8 cellular contexts compared by ENCODE assay signal in the genomic region with DNA sequence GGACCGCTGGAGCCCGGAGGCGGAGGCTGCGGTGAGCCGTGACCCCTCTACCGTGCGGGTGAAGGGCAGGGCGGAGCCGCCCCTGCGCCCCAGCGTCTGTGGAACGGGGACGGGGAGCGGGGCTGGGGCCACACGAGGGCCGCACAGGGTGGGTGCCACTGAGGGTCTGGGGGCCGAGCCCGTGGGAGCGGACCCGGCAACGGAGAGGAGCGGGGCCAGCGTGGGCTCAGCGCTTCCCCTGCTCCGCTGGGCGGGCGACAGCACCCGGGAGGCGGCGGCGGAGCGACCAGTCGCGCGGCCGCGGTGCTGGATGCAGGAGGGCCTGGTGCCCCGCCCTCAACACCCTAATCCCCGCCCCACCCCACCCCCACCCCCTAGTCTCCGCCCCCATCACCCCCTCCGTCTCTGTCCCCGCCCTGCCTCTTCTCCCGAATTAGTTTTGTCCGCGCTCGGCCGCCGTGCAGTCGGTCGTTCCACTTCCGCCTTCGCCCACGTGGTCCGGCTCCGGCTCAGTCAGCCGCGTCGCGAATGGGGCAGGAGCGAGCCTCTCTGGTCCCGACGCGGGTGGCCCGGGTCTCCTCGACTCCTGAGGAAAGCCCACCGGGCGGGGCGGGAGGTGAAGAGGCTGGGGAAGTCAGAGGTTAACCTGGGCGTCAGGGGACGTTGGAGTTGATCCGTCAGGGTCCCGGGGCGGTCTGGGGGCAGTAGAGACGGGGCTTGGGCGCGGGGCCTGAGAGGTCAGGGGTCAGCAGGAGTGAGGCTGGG. TPM values are rescaled to one million over a fixed set of nuclear protein-coding genes. Genes with fewer than 3 reads are reported as not detected.
DNase-seq lines count a peak whose midpoint lies in the region; ATAC-seq and FAIRE-seq lines count a peak whose summit lies in the region.

TSS of gene PUS1 (plus strand) at position 512 of the 765 bp plus-strand sequence. CDS start 447 bp downstream, outside the sequence.

- H3K36me3 ChIP-seq in NT2/D1 (ENCODE audit: insufficient read depth, insufficient read length, low read length) (peaks cover 42% of the 10 kb centered on the region), endocrine pancreas (ENCODE audit: control insufficient read depth, insufficient read depth, low read length) (peaks cover 4% of the 10 kb centered on the region)

- H3K4me3 ChIP-seq in NT2/D1 (ENCODE audit: insufficient read length, low read depth) (peak within 1 kb of the TSS; percentile 98), endocrine pancreas (ENCODE audit: control insufficient read depth, insufficient read depth, low read length) (no peak within 1 kb of the TSS)

- H3K27ac Mint-ChIP-seq in activated CD8-positive, alpha-beta memory T cell treated with anti-CD3 and anti-CD28 coated beads, Interleukin-2, amount 10 ng/mL, durations not matched to agents 7 days and 5 days = peak within 1 kb of the TSS; percentile 92

- no peaks in the 10 kb centered on the region for H3K27me3 Mint-ChIP-seq in activated CD8-positive, alpha-beta memory T cell treated with anti-CD3 and anti-CD28 coated beads, Interleukin-2, amount 10 ng/mL, durations not matched to agents 7 days and 5 days

- H3K4me1 Mint-ChIP-seq in activated CD8-positive, alpha-beta memory T cell treated with anti-CD3 and anti-CD28 coated beads, Interleukin-2, amount 10 ng/mL, durations not matched to agents 7 days and 5 days = peaks cover 28% of the 10 kb centered on the region

- peak within 1 kb of the TSS; percentile 95 for H3K9ac ChIP-seq in NT2/D1 (ENCODE audit: insufficient read length, low read depth)
- H3K9ac ChIP-seq in endocrine pancreas (ENCODE audit: control insufficient read depth, insufficient read depth, low read length) = peak within 1 kb of the TSS; percentile 65

- H3K9me3 Mint-ChIP-seq in activated CD8-positive, alpha-beta memory T cell treated with anti-CD3 and anti-CD28 coated beads, Interleukin-2, amount 10 ng/mL, durations not matched to agents 7 days and 5 days (ENCODE audit: low read depth) = no peaks in the 10 kb centered on the region

- H3K9me3 ChIP-seq in NT2/D1 (ENCODE audit: insufficient read depth, low read length) = peaks cover 11% of the 10 kb centered on the region; the same call in 1 of the 2 replicates
- no peaks in the 10 kb centered on the region for H3K9me3 ChIP-seq in endocrine pancreas (ENCODE audit: control insufficient read depth, low read length)

- FAIRE-seq in HTR-8/SVneo (lab: Jason Lieb, UNC) = no peak

- H3K4me1 ChIP-seq in NT2/D1 (ENCODE audit: insufficient read depth, insufficient read length) = peaks cover 8% of the 10 kb centered on the region
- no peaks in the 10 kb centered on the region for H3K4me1 ChIP-seq in endocrine pancreas (ENCODE audit: control insufficient read depth, insufficient read depth, low read length)

- ATAC-seq in GM21367 (IDR thresholded peaks at IDR 0.05; ENCODE audit: unreplicated experiment) = peak; percentile 50
- ATAC-seq in activated CD8-positive, alpha-beta memory T cell treated with anti-CD3 and anti-CD28 coated beads, Interleukin-2, amount 10 ng/mL, durations not matched to agents 7 days and 5 days = peak; percentile 84

- H3K27me3 ChIP-seq in NT2/D1 (ENCODE audit: insufficient read depth, insufficient read length) = no peaks in the 10 kb centered on the region
- H3K27me3 ChIP-seq in endocrine pancreas (ENCODE audit: control insufficient read depth, insufficient read depth, low read length) = no peaks in the 10 kb centered on the region

- H3K36me3 Mint-ChIP-seq in activated CD8-positive, alpha-beta memory T cell treated with anti-CD3 and anti-CD28 coated beads, Interleukin-2, amount 10 ng/mL, durations not matched to agents 7 days and 5 days = peaks cover 21% of the 10 kb centered on the region

- H3K4me3 Mint-ChIP-seq in activated CD8-positive, alpha-beta memory T cell treated with anti-CD3 and anti-CD28 coated beads, Interleukin-2, amount 10 ng/mL, durations not matched to agents 7 days and 5 days = peak within 1 kb of the TSS; percentile 83

- CTCF ChIA-PET in activated CD8-positive, alpha-beta memory T cell treated with anti-CD3 and anti-CD28 coated beads, Interleukin-2, amount 10 ng/mL, durations not matched to agents 7 days and 5 days (lab: Charles Lee) = interaction anchor here (1.4 kb wide), 1 partner anchor 20 kb away, joined by 7 read pairs; the partner anchor contains the start of gene EP400

- peak; percentile 95 for DNase-seq in COLO829 (ENCODE audit: low spot score)
- peak; percentile 95 for DNase-seq in HTR-8/SVneo (ENCODE audit: insufficient read length, low spot score)
- peak; percentile 86 for DNase-seq in NT2/D1 (ENCODE audit: low read depth, low spot score)
- DNase-seq in activated CD8-positive, alpha-beta memory T cell treated with anti-CD3 and anti-CD28 coated beads, Interleukin-2, amount 10 ng/mL, durations not matched to agents 7 days and 5 days = peak; percentile 96
- DNase-seq in mesenteric fat pad (ENCODE audit: low spot score) = peak; percentile 97
- DNase-seq in stimulated activated CD8-positive, alpha-beta memory T cell treated with anti-CD3 and anti-CD28 coated beads, Interleukin-15, amount 100 ng/mL, for 1 hour (ENCODE audit: low read depth) = peak; percentile 82

RNA-seq across cellular contexts. Expression of gene PUS1, which starts in this region (rescaled TPM):
- total RNA-seq in activated CD8-positive, alpha-beta memory T cell treated with anti-CD3 and anti-CD28 coated beads, Interleukin-2, amount 10 ng/mL, durations not matched to agents 7 days and 5 days = 10 to 100 TPM; 64.2 to 69.3 TPM
- total RNA-seq in mesenteric fat pad = 38.1 TPM
